ENCODE assay signal across 1 cellular context in genomic region chr20:58198384-58198783, GRCh38.
TF ChIP-seq lines count a peak whose summit lies in the region.

No MANE protein-coding gene starts in this region.

TF ChIP-seq in A549, 52 proteins besides CTCF, POLR2A, EP300 and RAD21 (continued from another document):
- TF ChIP-seq REST (IDR thresholded peaks at IDR 0.05) (no peak), NFE2L2 (conservative IDR thresholded peaks at IDR 0.05; ENCODE audit: low read length) (no peak), RFX5 (IDR thresholded peaks at IDR 0.05) (no peak), BCL3 (IDR thresholded peaks at IDR 0.05) (no peak), TP53 (CRISPR knock-in tag; IDR thresholded peaks at IDR 0.05) (no peak)
